Comparison of ENCODE assay signal across 27 cellular contexts in genomic region chr13:80388506-80388905, GRCh38.
"Had no signal": no experiment of that assay in that cellular context is flagged by ENCODE, and none has a peak within 500 bp of the region (broad histone marks: within the 10 kb centered on the region; RNA-seq: fewer than 3 reads in every experiment).

No MANE protein-coding gene starts in this region.

- H3K27me3 ChIP-seq: dorsolateral prefrontal cortex, esophagus muscularis mucosa, gastrocnemius medialis, heart right ventricle, neural progenitor cell, ovary, right atrium auricular region, sigmoid colon, uterus had no signal

- H3K27ac ChIP-seq: dorsolateral prefrontal cortex, epithelial cell of prostate, esophagus muscularis mucosa, gastrocnemius medialis, neural progenitor cell, ovary, right atrium auricular region, sigmoid colon, skin epidermis, uterus had no signal

- ATAC-seq: natural killer cell treated with Interleukin-12 subunit alpha and Interleukin-12 subunit beta and Interleukin-15 and Interleukin-18, amount 100 ng/mL, for 72 hours; stimulated activated naive B cell treated with anti-CD40 and anti-IgM and Interleukin-4, amounts not matched to agents 10 μg/mL and 1 μg/mL and 100 μg/mL, for 72 hours; stimulated activated naive CD8-positive, alpha-beta T cell treated with anti-CD3 and anti-CD28 coated beads, Interleukin-15, amount 100 ng/mL, for 72 hours had no signal

- H3K9ac ChIP-seq: neural progenitor cell had no signal

- H3K9me3 ChIP-seq: gastrocnemius medialis, ovary, sigmoid colon, thoracic aorta, uterus had no signal

- H3K4me1 ChIP-seq: esophagus muscularis mucosa, gastrocnemius medialis, neural progenitor cell, sigmoid colon, uterus had no signal

- H3K36me3 ChIP-seq: esophagus muscularis mucosa, gastrocnemius medialis, heart right ventricle, neural progenitor cell, ovary, right atrium auricular region, sigmoid colon, thoracic aorta, uterus had no signal

- DNase-seq: dorsolateral prefrontal cortex; effector memory CD4-positive, alpha-beta T cell; gastrocnemius medialis; heart right ventricle; hypothalamus; left ventricle myocardium superior; mesenchymal stem cell; midbrain; nucleus accumbens; ovary; sigmoid colon; stimulated activated CD4-positive, alpha-beta T cell treated with anti-CD3 and anti-CD28 coated beads, Interleukin-2, amount 100 ng/mL, for 24 hours; stimulated activated CD4-positive, alpha-beta T cell treated with anti-CD3 and anti-CD28 coated beads, Interleukin-4, amount 100 ng/mL, for 4 hours; stimulated activated naive B cell treated with anti-CD40 and anti-IgM and Interleukin-4, amounts not matched to agents 10 μg/mL and 1 μg/mL and 100 μg/mL, for 72 hours; stimulated activated naive CD8-positive, alpha-beta T cell treated with anti-CD3 and anti-CD28 coated beads, Interleukin-15, amount 100 ng/mL, for 72 hours; substantia nigra; trophoblast cell; uterus had no signal

- H3K4me3 ChIP-seq: coronary artery, dorsolateral prefrontal cortex, esophagus muscularis mucosa, gastrocnemius medialis, heart right ventricle, lung, neural progenitor cell, ovary, right atrium auricular region, sigmoid colon, skin epidermis, thoracic aorta, uterus had no signal
